Comparison of ENCODE assay signal across 16 cellular contexts in genomic region chr6:34957184-34957904, GRCh38.
DNase-seq lines count a peak whose midpoint lies in the region; ATAC-seq and TF ChIP-seq lines count a peak whose summit lies in the region.
"Had no signal": no experiment of that assay in that cellular context is flagged by ENCODE, and none has a peak within 500 bp of the region (broad histone marks: within the 10 kb centered on the region; RNA-seq: fewer than 3 reads in every experiment).

No MANE protein-coding gene starts in this region.

- H3K9ac ChIP-seq in liver (ENCODE audit: low read depth in 1 of 2, low read length in 2 of 2), result no peak overlapping the region
- H3K9ac ChIP-seq: KMS-11 had no signal

- H3K27ac ChIP-seq in HEK293 (ENCODE audit: extremely low read depth, low read depth, low read length), result no peak overlapping the region
- peak overlapping the region in 4 of 5 donors; percentile 23 to 54 (median 42) for H3K27ac ChIP-seq in adrenal gland
- peak overlapping the region in 1 of 2 donors; percentile 27 for H3K27ac ChIP-seq in liver (ENCODE audit: low read depth in 1 of 2, low read length in 2 of 2)
- peak overlapping the region in 3 of 4 donors; percentile 19 to 35 (median 27) for H3K27ac ChIP-seq in gastrocnemius medialis
- H3K27ac ChIP-seq: KMS-11, thoracic aorta had no signal

- peak in 1 of 7 donors; percentile 27 for DNase-seq in adrenal gland
- DNase-seq in gastrocnemius medialis, result no peak
- DNase-seq in activated CD8-positive, alpha-beta memory T cell treated with anti-CD3 and anti-CD28 coated beads, Interleukin-2, amount 50 U/mL, for 4 hours, result no peak
- DNase-seq in HAP-1 (ENCODE audit: low spot score in 2 of 2), result no peak
- DNase-seq in mesenteric fat pad (ENCODE audit: low spot score), result no peak
- DNase-seq: activated CD4-positive, alpha-beta T cell treated with anti-CD3 and anti-CD28 coated beads for 36 hours; activated effector memory CD4-positive, alpha-beta T cell treated with anti-CD3 and anti-CD28 coated beads, Interleukin-2, amount 50 U/mL, for 16 hours; dorsolateral prefrontal cortex; glutamatergic neuron; NCI-H2029 treated with DMSO at 0.1 percent for 48 hours; NCI-H510A had no signal

- POLR2A ChIA-PET in HEK293 (lab: Yijun Ruan, JAX), result no interaction called here

- H3K4me1 ChIP-seq in HEK293 (ENCODE audit: control insufficient read depth, insufficient read depth, low read length) (peaks cover 24% of the 10 kb centered on the region), adrenal gland (replicated peaks in 1 of 2) (peaks cover 36 to 80% of the 10 kb centered on the region in 2 donors), liver (ENCODE audit: control insufficient read depth in 4 of 4, insufficient read depth in 4 of 4, low read length in 3 of 4) (peaks cover 3 to 8% (median 5%) of the 10 kb centered on the region in 4 donors), gastrocnemius medialis (peaks cover 23 to 65% of the 10 kb centered on the region in 2 donors), HAP-1 (no peaks in the 10 kb centered on the region; the same call in 1 of the 2 replicates)

- intact Hi-C loops in adrenal gland (cut with DNase I) (loop anchor here in 1 of 2 donors (10.0 kb wide), 1 partner anchor 63 kb away; no protein-coding TSS in a partner anchor), gastrocnemius medialis (cut with DNase I; ENCODE audit: low total_unique reads) (no loop called here)

- CTCF ChIA-PET in HEK293 (lab: Yijun Ruan, JAX), result interaction anchor here (0.6 to 1.0 kb wide), 3 partner anchors 14 to 794 kb away, joined by 3 to 5 read pairs (median 3); no protein-coding TSS in a partner anchor

- H3K27me3 ChIP-seq in adrenal gland (no peaks in the 10 kb centered on the region), liver (ENCODE audit: control insufficient read depth in 4 of 4, insufficient read depth in 4 of 4, low read length in 3 of 4) (no peaks in the 10 kb centered on the region), gastrocnemius medialis (no peaks in the 10 kb centered on the region), HAP-1 (ENCODE audit: low read depth) (no peaks in the 10 kb centered on the region)
- H3K27me3 ChIP-seq: dorsolateral prefrontal cortex had no signal

- no peaks in the 10 kb centered on the region for H3K36me3 ChIP-seq in HEK293 (ENCODE audit: control insufficient read depth in 2 of 2, insufficient read depth in 1 of 2, low read length in 2 of 2)
- no peaks in the 10 kb centered on the region for H3K36me3 ChIP-seq in adrenal gland (replicated peaks in 1 of 2)
- no peaks in the 10 kb centered on the region for H3K36me3 ChIP-seq in liver (ENCODE audit: control insufficient read depth in 4 of 4, insufficient read depth in 3 of 4, low read depth in 1 of 4, low read length in 3 of 4)
- no peaks in the 10 kb centered on the region for H3K36me3 ChIP-seq in gastrocnemius medialis
- H3K36me3 ChIP-seq in HAP-1 (replicated peaks), result no peaks in the 10 kb centered on the region
- H3K36me3 ChIP-seq: thoracic aorta had no signal

- no peak for TF ChIP-seq POLR2A in adrenal gland (IDR thresholded peaks at IDR 0.05)
- TF ChIP-seq POLR2A in gastrocnemius medialis (IDR thresholded peaks at IDR 0.05), result no peak

- WGBS in adrenal gland, 4 donors, result 49 to 72% (median 53%) methylated on average over 3 of the region's 3 CpGs
- WGBS in liver, result 75% methylated on average over 3 of the region's 3 CpGs

- in situ Hi-C loops in gastrocnemius medialis (cut with MboI; ENCODE audit: low sequenced_read_pairs in 4 of 4) (no loop called here), HAP-1 (cut with MboI; ENCODE audit: low sequenced_read_pairs) (no loop called here)

- no peak for TF ChIP-seq RAD21 in liver (IDR thresholded peaks at IDR 0.05)

- no peak for TF ChIP-seq CTCF in HEK293 (tag by site-specific recombination; IDR thresholded peaks at IDR 0.05)
- TF ChIP-seq CTCF in adrenal gland (IDR thresholded peaks at IDR 0.05), result no peak
- TF ChIP-seq CTCF in liver (IDR thresholded peaks at IDR 0.05; ENCODE audit: low read depth, low read length, missing input control), result no peak
- no peak for TF ChIP-seq CTCF in gastrocnemius medialis (IDR thresholded peaks at IDR 0.05 in 4 of 5, conservative IDR thresholded peaks at IDR 0.05 in 1 of 5)

- ATAC-seq in gastrocnemius medialis, result no peak
- ATAC-seq: activated CD4-positive, alpha-beta T cell treated with anti-CD3 and anti-CD28 coated beads for 36 hours; natural killer cell treated with Interleukin-12 subunit alpha and Interleukin-12 subunit beta and Interleukin-15 and Interleukin-18, amount 100 ng/mL, for 72 hours had no signal

- no peaks in the 10 kb centered on the region for H3K9me3 ChIP-seq in HEK293 (ENCODE audit: control insufficient read depth, insufficient read depth, low read depth, low read length)
- no peaks in the 10 kb centered on the region for H3K9me3 ChIP-seq in adrenal gland (replicated peaks in 1 of 3)
- no peaks in the 10 kb centered on the region for H3K9me3 ChIP-seq in liver (ENCODE audit: control insufficient read depth in 4 of 4, low read length in 3 of 4)
- no peaks in the 10 kb centered on the region for H3K9me3 ChIP-seq in gastrocnemius medialis
- H3K9me3 ChIP-seq in HAP-1, result no peaks in the 10 kb centered on the region
- H3K9me3 ChIP-seq: thoracic aorta had no signal

- H3K4me3 ChIP-seq in HEK293 (ENCODE audit: low read depth, low read length) (no peak overlapping the region), adrenal gland (no peak overlapping the region), liver (ENCODE audit: low read depth in 1 of 3, low read length in 3 of 3) (no peak overlapping the region), gastrocnemius medialis (no peak overlapping the region), HAP-1 (no peak overlapping the region)
- H3K4me3 ChIP-seq: dorsolateral prefrontal cortex, thoracic aorta had no signal

TF ChIP-seq in HEK293, 187 proteins besides CTCF, POLR2A, EP300 and RAD21 (continues in another document):
- no peak for TF ChIP-seq ZNF664 (tag by site-specific recombination; IDR thresholded peaks at IDR 0.05)
- TF ChIP-seq ZNF335 (tag by site-specific recombination; conservative IDR thresholded peaks at IDR 0.05), result 0 out of 2 replicates have a peak, but pooled peaks have one; percentile 20
- peak; percentile 73 for TF ChIP-seq FEZF1 (tag by site-specific recombination; IDR thresholded peaks at IDR 0.05)
- TF ChIP-seq ZNF10 (tag by site-specific recombination; IDR thresholded peaks at IDR 0.05), result 0 out of 2 replicates have a peak, but pooled peaks have one; percentile 10
- TF ChIP-seq PRDM4 (tag by site-specific recombination; IDR thresholded peaks at IDR 0.05), result peak; percentile 21; the same call in 1 of the 2 replicates
- peak; percentile 57 for TF ChIP-seq ZIC2 (tag by site-specific recombination; IDR thresholded peaks at IDR 0.05)

TF ChIP-seq in liver, 16 proteins besides CTCF, POLR2A, EP300 and RAD21:
- TF ChIP-seq JUND (IDR thresholded peaks at IDR 0.05) (no peak), FOXA1 (IDR thresholded peaks at IDR 0.05) (no peak), RXRA (IDR thresholded peaks at IDR 0.05) (peak; percentile 83 to 88), NR2F2 (IDR thresholded peaks at IDR 0.05) (peak; percentile 94), SP1 (IDR thresholded peaks at IDR 0.05) (peak; percentile 41), TAF1 (conservative IDR thresholded peaks at IDR 0.05) (no peak)
